ENCODE assay signal across 22 cellular contexts in genomic region chr10:19952103-19952502, GRCh38.
A peak's percentile ranks its signal among the peaks of the same experiment; 100 is the strongest.
DNase-seq lines count a peak whose midpoint lies in the region; ATAC-seq, FAIRE-seq and TF ChIP-seq lines count a peak whose summit lies in the region.
"Had no signal": no experiment of that assay in that cellular context is flagged by ENCODE, and none has a peak within 500 bp of the region (broad histone marks: within the 10 kb centered on the region; RNA-seq: fewer than 3 reads in every experiment).

No MANE protein-coding gene starts in this region.

- ATAC-seq in Right ventricle myocardium superior (ENCODE audit: poor library complexity): peak; percentile 61
- no peak for ATAC-seq in left cardiac atrium
- ATAC-seq in GM18858 (IDR thresholded peaks at IDR 0.05; ENCODE audit: unreplicated experiment): no peak
- ATAC-seq: K562, PC-3 had no signal

- H4K20me1 ChIP-seq in keratinocyte (ENCODE audit: control insufficient read depth, extremely low read depth, insufficient read depth, low read length) (no peaks in the 10 kb centered on the region), MM.1S (ENCODE audit: insufficient read depth, low read length) (no peaks in the 10 kb centered on the region)

- H3K27me3 ChIP-seq in dorsolateral prefrontal cortex: no peaks in the 10 kb centered on the region
- H3K27me3 ChIP-seq in keratinocyte (ENCODE audit: control insufficient read depth, extremely low read depth, insufficient read depth, low read length): no peaks in the 10 kb centered on the region
- no peaks in the 10 kb centered on the region for H3K27me3 ChIP-seq in MM.1S (replicated peaks; ENCODE audit: insufficient read depth, low read length)
- H3K27me3 ChIP-seq: BE2C had no signal

- no peaks in the 10 kb centered on the region for H3K79me2 ChIP-seq in keratinocyte (ENCODE audit: control insufficient read depth, insufficient read depth, low read length)
- H3K79me2 ChIP-seq in MM.1S (ENCODE audit: low read length): no peaks in the 10 kb centered on the region

- FAIRE-seq in keratinocyte (lab: Jason Lieb, UNC): no peak
- FAIRE-seq: G401.6, K562 had no signal

- H3K9ac ChIP-seq in keratinocyte (ENCODE audit: control insufficient read depth, extremely low read depth, insufficient read depth, low read length): peak overlapping the region; percentile 26
- no peak overlapping the region for H3K9ac ChIP-seq in MM.1S (ENCODE audit: low read length)

- H2AFZ ChIP-seq in keratinocyte (ENCODE audit: control insufficient read depth, low read length): peak overlapping the region; percentile 77
- no peak overlapping the region for H2AFZ ChIP-seq in MM.1S (ENCODE audit: low read length)

- H3K9me3 ChIP-seq in keratinocyte (ENCODE audit: control insufficient read depth, low read depth, low read length) (no peaks in the 10 kb centered on the region), MM.1S (replicated peaks; ENCODE audit: insufficient read depth, low read length) (no peaks in the 10 kb centered on the region)
- H3K9me3 ChIP-seq: BE2C, Caco-2 had no signal

- dilution Hi-C loops in keratinocyte (cut with MboI; ENCODE audit: extremely low pct_ligation_motif_present, low sequenced_read_pairs): no loop called here

- intact Hi-C loops in Right ventricle myocardium superior (cut with DNase I): no loop called here
- intact Hi-C loops in left cardiac atrium (cut with DNase I): no loop called here
- intact Hi-C loops in dorsolateral prefrontal cortex (cut with DNase I): loop anchor here in 1 of 2 donors (10.0 kb wide), 1 partner anchor 333 kb away; no protein-coding TSS in a partner anchor

- TF ChIP-seq CTCF in dorsolateral prefrontal cortex (IDR thresholded peaks at IDR 0.05 in 54 of 56, conservative IDR thresholded peaks at IDR 0.05 in 2 of 56; ENCODE audit: low read depth in 1 of 56, partially characterized antibody in 56 of 56) (no peak), keratinocyte (optimal IDR thresholded peaks at IDR 0.05 in 1 of 3, IDR thresholded peaks at IDR 0.05 in 1 of 3, conservative IDR thresholded peaks at IDR 0.05 in 1 of 3; ENCODE audit: extremely low read depth in 1 of 3, insufficient read depth in 2 of 3, low read length in 3 of 3) (no peak), MM.1S (IDR thresholded peaks at IDR 0.05; ENCODE audit: low read length) (no peak)

- no peak for DNase-seq in Right ventricle myocardium superior
- no peak for DNase-seq in left cardiac atrium
- no peak for DNase-seq in dorsolateral prefrontal cortex
- DNase-seq in keratinocyte (ENCODE audit: low read depth, low spot score): no peak
- DNase-seq in retina: peak; percentile 68
- no peak for DNase-seq in epidermal melanocyte (ENCODE audit: insufficient read length, low spot score)
- no peak for DNase-seq in MM.1S
- DNase-seq: BE2C; Caco-2; CD4-positive, alpha-beta T cell; H7; HFFc6; NCI-H1105 treated with DMSO at 0.1 percent for 48 hours; NCI-H187; NCI-H2107; NCI-H226; NCI-H524 treated with DMSO at 0.1 percent for 48 hours; PC-3; RPMI8226 had no signal

- H3K9me2 ChIP-seq in MM.1S (replicated peaks; ENCODE audit: insufficient read depth, low read length): no peaks in the 10 kb centered on the region

- no peaks in the 10 kb centered on the region for H3F3A ChIP-seq in MM.1S (ENCODE audit: insufficient read depth, low read length)

- H3K4me1 ChIP-seq in keratinocyte (ENCODE audit: control insufficient read depth, extremely low read depth, insufficient read depth, low read length) (peaks cover 18% of the 10 kb centered on the region), MM.1S (ENCODE audit: low read length) (no peaks in the 10 kb centered on the region)
- H3K4me1 ChIP-seq: BE2C, Caco-2 had no signal

- H3K36me3 ChIP-seq in keratinocyte (ENCODE audit: control insufficient read depth in 2 of 2, extremely low read depth in 1 of 2, insufficient read depth in 2 of 2, low read length in 2 of 2) (no peaks in the 10 kb centered on the region), MM.1S (replicated peaks; ENCODE audit: insufficient read depth, low read length) (no peaks in the 10 kb centered on the region)
- H3K36me3 ChIP-seq: BE2C had no signal

- H3K9me1 ChIP-seq in keratinocyte (ENCODE audit: control insufficient read depth, extremely low read depth, insufficient read depth, low read length): no peaks in the 10 kb centered on the region

- H3K4me3 ChIP-seq in dorsolateral prefrontal cortex (peak overlapping the region in 4 of 59 donors; percentile 4 to 19 (median 14)), keratinocyte (ENCODE audit: control insufficient read depth in 2 of 3, extremely low read depth in 1 of 3, insufficient read depth in 2 of 3, low read depth in 1 of 3, low read length in 3 of 3) (peak overlapping the region in 1 of 3 experiments; percentile 22), MM.1S (ENCODE audit: low read length) (no peak overlapping the region)
- H3K4me3 ChIP-seq: K562 had no signal

- H3K4me2 ChIP-seq in keratinocyte (ENCODE audit: control insufficient read depth, extremely low read depth, insufficient read depth, low read depth, low read length): peak overlapping the region; percentile 61
- H3K4me2 ChIP-seq in MM.1S (ENCODE audit: low read depth, low read length): no peak overlapping the region

- H3K27ac ChIP-seq in dorsolateral prefrontal cortex: peak overlapping the region in 33 of 59 donors; percentile 4 to 74 (median 37)
- peak overlapping the region; percentile 68 for H3K27ac ChIP-seq in keratinocyte (ENCODE audit: control insufficient read depth, insufficient read depth, low read length)
- H3K27ac ChIP-seq in MM.1S (ENCODE audit: low read length): no peak overlapping the region
